24 cellular contexts compared by ENCODE assay signal in genomic region chr5:64341340-64341739, GRCh38.
DNase-seq lines count a peak whose midpoint lies in the region; ATAC-seq, FAIRE-seq and TF ChIP-seq lines count a peak whose summit lies in the region.
"Had no signal": no experiment of that assay in that cellular context is flagged by ENCODE, and none has a peak within 500 bp of the region (broad histone marks: within the 10 kb centered on the region; RNA-seq: fewer than 3 reads in every experiment).

No MANE protein-coding gene starts in this region.

- H3K4me3 ChIP-seq in PC-3 (ENCODE audit: low read length) (no peak overlapping the region), bronchial epithelial cell (ENCODE audit: low read depth, low read length) (no peak overlapping the region)
- H3K4me3 ChIP-seq: A549; BLaER1 treated with 17β-estradiol and CSF1 and Interleukin-3, amounts not matched to agents 10 nM and 100 nM; GM12878 had no signal

- H3K36me3 Mint-ChIP-seq in effector memory CD8-positive, alpha-beta T cell (ENCODE audit: insufficient read depth) = no peaks in the 10 kb centered on the region
- H3K36me3 Mint-ChIP-seq: CD8-positive, alpha-beta T cell had no signal

- peaks cover 5 to 9% of the 10 kb centered on the region in 2 donors for H3K9me3 Mint-ChIP-seq in effector memory CD8-positive, alpha-beta T cell

- no peaks in the 10 kb centered on the region for H4K20me1 ChIP-seq in PC-3 (ENCODE audit: low read length)
- H4K20me1 ChIP-seq: BLaER1 treated with 17β-estradiol and CSF1 and Interleukin-3, amounts not matched to agents 10 nM and 100 nM had no signal

- H3K4me2 ChIP-seq in PC-3 (ENCODE audit: low read length) = no peak overlapping the region
- H3K4me2 ChIP-seq: A549; BLaER1 treated with 17β-estradiol and CSF1 and Interleukin-3, amounts not matched to agents 10 nM and 100 nM had no signal

- H3K4me1 Mint-ChIP-seq in effector memory CD8-positive, alpha-beta T cell (ENCODE audit: low read depth in 2 of 2) = no peaks in the 10 kb centered on the region
- H3K4me1 Mint-ChIP-seq: B cell had no signal

- no peaks in the 10 kb centered on the region for H3K9me3 ChIP-seq in PC-3 (ENCODE audit: low read length)
- H3K9me3 ChIP-seq: A549 had no signal

- CTCF ChIA-PET in PC-3 (lab: Charles Lee) = no interaction called here

- no peaks in the 10 kb centered on the region for H3K27me3 Mint-ChIP-seq in effector memory CD8-positive, alpha-beta T cell
- H3K27me3 Mint-ChIP-seq: B cell; CD4-positive, alpha-beta T cell had no signal

- no peaks in the 10 kb centered on the region for H3K27me3 ChIP-seq in PC-3 (ENCODE audit: low read length)
- no peaks in the 10 kb centered on the region for H3K27me3 ChIP-seq in bronchial epithelial cell (ENCODE audit: control insufficient read depth, insufficient read depth, low read length)
- no peaks in the 10 kb centered on the region for H3K27me3 ChIP-seq in foreskin keratinocyte
- H3K27me3 ChIP-seq: BLaER1 treated with 17β-estradiol and CSF1 and Interleukin-3, amounts not matched to agents 10 nM and 100 nM had no signal

- no peak for ATAC-seq in PC-3
- ATAC-seq in foreskin keratinocyte = peak; percentile 64
- ATAC-seq in effector memory CD8-positive, alpha-beta T cell (replicated peaks) = no peak
- no peak for ATAC-seq in omental fat pad (ENCODE audit: low FRiP score)
- ATAC-seq: A549; CD8-positive, alpha-beta T cell; GM12878 had no signal

- DNase-seq in PC-3 = peak; percentile 8
- DNase-seq in bronchial epithelial cell (ENCODE audit: low read depth) = peak; percentile 60
- no peak for DNase-seq in foreskin keratinocyte
- DNase-seq in NK-92 (lab: John Stamatoyannopoulos, UW; ENCODE audit: unreplicated experiment) = no peak
- no peak for DNase-seq in effector memory CD8-positive, alpha-beta T cell
- no peak for DNase-seq in omental fat pad (ENCODE audit: low spot score)
- DNase-seq: AML-193; CD4-positive, alpha-beta T cell; CD8-positive, alpha-beta T cell; DMS 273 treated with DMSO at 0.1 percent for 48 hours; DMS153; DMS53; DMS79; DND-41; EL; GDM1 had no signal

- no peak overlapping the region for H2AFZ ChIP-seq in PC-3 (ENCODE audit: low read length)

- no peaks in the 10 kb centered on the region for H3F3A ChIP-seq in PC-3 (ENCODE audit: low read length, unreplicated experiment)

- no TSS peak for BruUV-seq in PC-3 (replicated peaks; lab: Mats Ljungman, UMichigan)

- H3K36me3 ChIP-seq in PC-3 (ENCODE audit: low read depth, low read length) (no peaks in the 10 kb centered on the region), bronchial epithelial cell (ENCODE audit: control insufficient read depth, insufficient read depth, low read length) (no peaks in the 10 kb centered on the region)
- H3K36me3 ChIP-seq: BLaER1 treated with 17β-estradiol and CSF1 and Interleukin-3, amounts not matched to agents 10 nM and 100 nM had no signal

- H3K27ac Mint-ChIP-seq in effector memory CD8-positive, alpha-beta T cell = no peak overlapping the region
- H3K27ac Mint-ChIP-seq: B cell; CD4-positive, alpha-beta T cell; CD8-positive, alpha-beta T cell had no signal

- no peak overlapping the region for H3K27ac ChIP-seq in PC-3 (ENCODE audit: low read length)
- no peak overlapping the region for H3K27ac ChIP-seq in foreskin keratinocyte
- H3K27ac ChIP-seq: 22Rv1; A549; BLaER1 treated with 17β-estradiol and CSF1 and Interleukin-3, amounts not matched to agents 10 nM and 100 nM; C4-2B had no signal

- POLR2A ChIA-PET in PC-3 (lab: Charles Lee; ENCODE audit: unreplicated experiment) = no interaction called here

- intact Hi-C loops in PC-3 (cut with micrococcal nuclease) = no loop called here

- no peak overlapping the region for H3K4me3 Mint-ChIP-seq in effector memory CD8-positive, alpha-beta T cell
- H3K4me3 Mint-ChIP-seq: B cell; CD4-positive, alpha-beta T cell; CD8-positive, alpha-beta T cell had no signal

- H3K4me1 ChIP-seq in PC-3 (ENCODE audit: insufficient read depth, low read length) (peaks cover 12% of the 10 kb centered on the region), foreskin keratinocyte (peaks cover 24% of the 10 kb centered on the region)
- H3K4me1 ChIP-seq: A549; BLaER1 treated with 17β-estradiol and CSF1 and Interleukin-3, amounts not matched to agents 10 nM and 100 nM had no signal

- TF ChIP-seq CTCF in PC-3 (conservative IDR thresholded peaks at IDR 0.05; ENCODE audit: low read depth, low read length) (no peak), bronchial epithelial cell (IDR thresholded peaks at IDR 0.05; ENCODE audit: insufficient read depth, low read length, severe bottlenecking) (no peak), foreskin keratinocyte (conservative IDR thresholded peaks at IDR 0.05) (no peak), omental fat pad (IDR thresholded peaks at IDR 0.05) (no peak)

- H3K9me2 ChIP-seq in PC-3 (replicated peaks; ENCODE audit: low read length) = no peaks in the 10 kb centered on the region

- no peak for FAIRE-seq in bronchial epithelial cell (lab: Jason Lieb, UNC)
- FAIRE-seq: A549, GM12878, GM12892, GM18507 had no signal

- H3K79me2 ChIP-seq in PC-3 (ENCODE audit: low read length) = no peaks in the 10 kb centered on the region

- H3K9ac ChIP-seq in PC-3 (ENCODE audit: low read length) = no peak overlapping the region
- H3K9ac ChIP-seq: BLaER1 treated with 17β-estradiol and CSF1 and Interleukin-3, amounts not matched to agents 10 nM and 100 nM had no signal

Comparison
In these comparisons a context has a peak if more than half of its experiments do, and no peak if none do; other contexts are left out.
1. DNase-seq: peak in PC-3 (single experiment) and bronchial epithelial cell (single experiment); none in foreskin keratinocyte (0 of 2), NK-92 (single experiment), effector memory CD8-positive, alpha-beta T cell (0 of 3) and omental fat pad (single experiment).